ENCODE assay signal across 9 cellular contexts in genomic region chr6:89834884-89835792, GRCh38. TPM values are rescaled to one million over a fixed set of nuclear protein-coding genes. Genes with fewer than 3 reads are reported as not detected.
DNase-seq lines count a peak whose midpoint lies in the region; ATAC-seq and TF ChIP-seq lines count a peak whose summit lies in the region.
"Had no signal": no experiment of that assay in that cellular context is flagged by ENCODE, and none has a peak within 500 bp of the region (broad histone marks: within the 10 kb centered on the region; RNA-seq: fewer than 3 reads in every experiment).

No MANE protein-coding gene starts in this region.

- H3K27ac Mint-ChIP-seq in activated T-helper 1 cell treated with anti-CD3 and anti-CD28 coated beads, Interleukin-12 subunit alpha, Interleukin-12 subunit beta, Interleukin-2, Interleukin-4 antibody, amounts not matched to agents 30 ng/mL and 10 ng/mL and 1 ng/mL, durations not matched to agents 14 hours and 24 hours and 36 hours: peak overlapping the region; percentile 94
- H3K27ac Mint-ChIP-seq in neural progenitor cell: no peak overlapping the region

- H3K9me3 Mint-ChIP-seq in activated T-helper 1 cell treated with anti-CD3 and anti-CD28 coated beads, Interleukin-12 subunit alpha, Interleukin-12 subunit beta, Interleukin-2, Interleukin-4 antibody, amounts not matched to agents 30 ng/mL and 10 ng/mL and 1 ng/mL, durations not matched to agents 14 hours and 24 hours and 36 hours: no peaks in the 10 kb centered on the region
- no peaks in the 10 kb centered on the region for H3K9me3 Mint-ChIP-seq in neural progenitor cell

- H3K4me2 ChIP-seq in BLaER1: peak overlapping the region; percentile 57
- no peak overlapping the region for H3K4me2 ChIP-seq in neural progenitor cell
- no peak overlapping the region for H3K4me2 ChIP-seq in hepatocyte

- H3K4me3 ChIP-seq in BLaER1 (no peak overlapping the region), neural progenitor cell (no peak overlapping the region), hepatocyte (no peak overlapping the region)
- H3K4me3 ChIP-seq: lung had no signal

- no peaks in the 10 kb centered on the region for H3K9me3 ChIP-seq in BLaER1
- H3K9me3 ChIP-seq in neural progenitor cell (ENCODE audit: low read depth): no peaks in the 10 kb centered on the region
- no peaks in the 10 kb centered on the region for H3K9me3 ChIP-seq in hepatocyte (ENCODE audit: low read depth)

- H3K9me2 ChIP-seq in hepatocyte (replicated peaks; ENCODE audit: insufficient read depth): no peaks in the 10 kb centered on the region

- H3K27me3 Mint-ChIP-seq in activated T-helper 1 cell treated with anti-CD3 and anti-CD28 coated beads, Interleukin-12 subunit alpha, Interleukin-12 subunit beta, Interleukin-2, Interleukin-4 antibody, amounts not matched to agents 30 ng/mL and 10 ng/mL and 1 ng/mL, durations not matched to agents 14 hours and 24 hours and 36 hours (ENCODE audit: insufficient read depth): no peaks in the 10 kb centered on the region
- no peaks in the 10 kb centered on the region for H3K27me3 Mint-ChIP-seq in neural progenitor cell (ENCODE audit: insufficient read depth, low read depth)

- WGBS in hepatocyte (ENCODE audit: low lambda C conversion rate, missing lambda C conversion rate): 96% methylated on average over 12 of the region's 12 CpGs

- TF ChIP-seq CTCF in neural progenitor cell (IDR thresholded peaks at IDR 0.05) (no peak), hepatocyte (IDR thresholded peaks at IDR 0.05; ENCODE audit: poor library complexity) (no peak)

- H3K27ac ChIP-seq in BLaER1 (no peak overlapping the region), neural progenitor cell (no peak overlapping the region), hepatocyte (no peak overlapping the region)

- intact Hi-C loops in activated T-helper 1 cell treated with anti-CD3 and anti-CD28 coated beads, Interleukin-12 subunit alpha, Interleukin-12 subunit beta, Interleukin-2, Interleukin-4 antibody, amounts not matched to agents 30 ng/mL and 10 ng/mL and 1 ng/mL, durations not matched to agents 14 hours and 24 hours and 36 hours (cut with micrococcal nuclease): loop anchor here (1.0 to 5.0 kb wide), 4 partner anchors 16 to 244 kb away; partner anchors contain the start of gene MDN1

- H3F3A ChIP-seq in neural progenitor cell (ENCODE audit: low read depth): peaks cover 3% of the 10 kb centered on the region

- peak overlapping the region; percentile 15 for H3K4me3 Mint-ChIP-seq in activated T-helper 1 cell treated with anti-CD3 and anti-CD28 coated beads, Interleukin-12 subunit alpha, Interleukin-12 subunit beta, Interleukin-2, Interleukin-4 antibody, amounts not matched to agents 30 ng/mL and 10 ng/mL and 1 ng/mL, durations not matched to agents 14 hours and 24 hours and 36 hours
- no peak overlapping the region for H3K4me3 Mint-ChIP-seq in neural progenitor cell

- no peaks in the 10 kb centered on the region for H4K20me1 ChIP-seq in BLaER1
- peaks cover 33% of the 10 kb centered on the region for H4K20me1 ChIP-seq in neural progenitor cell (ENCODE audit: low read depth)
- H4K20me1 ChIP-seq in hepatocyte (ENCODE audit: insufficient read depth, poor library complexity, severe bottlenecking): no peaks in the 10 kb centered on the region

- H3K4me1 ChIP-seq in BLaER1 (peaks cover 38% of the 10 kb centered on the region), neural progenitor cell (peaks cover 3% of the 10 kb centered on the region), hepatocyte (ENCODE audit: insufficient read depth) (peaks cover 6% of the 10 kb centered on the region)

- peaks cover 100% of the 10 kb centered on the region for H3K79me2 ChIP-seq in neural progenitor cell (ENCODE audit: low read depth)
- H3K79me2 ChIP-seq in hepatocyte: peaks cover 64% of the 10 kb centered on the region

- DNase-seq in activated T-helper 1 cell treated with anti-CD3 and anti-CD28 coated beads, Interleukin-12 subunit alpha, Interleukin-12 subunit beta, Interleukin-2, Interleukin-4 antibody, amounts not matched to agents 30 ng/mL and 10 ng/mL and 1 ng/mL, durations not matched to agents 14 hours and 24 hours and 36 hours (ENCODE audit: low spot score): peak; percentile 22
- DNase-seq in amniotic stem cell (lab: John Stamatoyannopoulos, UW): no peak
- DNase-seq in neural progenitor cell (ENCODE audit: low spot score): no peak
- no peak for DNase-seq in hepatocyte (ENCODE audit: low spot score)
- no peak for DNase-seq in NCI-H2081 treated with DMSO at 0.1 percent for 48 hours (lab: John Stamatoyannopoulos, UW)

- no peak overlapping the region for H3K9ac ChIP-seq in BLaER1
- no peak overlapping the region for H3K9ac ChIP-seq in neural progenitor cell

- H2AFZ ChIP-seq in neural progenitor cell (replicated peaks) (no peak overlapping the region), hepatocyte (no peak overlapping the region)

- H3K4me1 Mint-ChIP-seq in activated T-helper 1 cell treated with anti-CD3 and anti-CD28 coated beads, Interleukin-12 subunit alpha, Interleukin-12 subunit beta, Interleukin-2, Interleukin-4 antibody, amounts not matched to agents 30 ng/mL and 10 ng/mL and 1 ng/mL, durations not matched to agents 14 hours and 24 hours and 36 hours (ENCODE audit: low read depth): peaks cover 53% of the 10 kb centered on the region
- peaks cover 17% of the 10 kb centered on the region for H3K4me1 Mint-ChIP-seq in neural progenitor cell

- H3K36me3 Mint-ChIP-seq in activated T-helper 1 cell treated with anti-CD3 and anti-CD28 coated beads, Interleukin-12 subunit alpha, Interleukin-12 subunit beta, Interleukin-2, Interleukin-4 antibody, amounts not matched to agents 30 ng/mL and 10 ng/mL and 1 ng/mL, durations not matched to agents 14 hours and 24 hours and 36 hours (ENCODE audit: low read depth): peaks cover 56% of the 10 kb centered on the region
- peaks cover 30% of the 10 kb centered on the region for H3K36me3 Mint-ChIP-seq in neural progenitor cell

- H3K27me3 ChIP-seq in BLaER1: no peaks in the 10 kb centered on the region
- no peaks in the 10 kb centered on the region for H3K27me3 ChIP-seq in neural progenitor cell
- no peaks in the 10 kb centered on the region for H3K27me3 ChIP-seq in hepatocyte

- H3K36me3 ChIP-seq in BLaER1: peaks cover 19% of the 10 kb centered on the region; the same call in 1 of the 2 replicates
- peaks cover 8% of the 10 kb centered on the region for H3K36me3 ChIP-seq in neural progenitor cell
- H3K36me3 ChIP-seq in hepatocyte (replicated peaks; ENCODE audit: insufficient read depth, low read depth): no peaks in the 10 kb centered on the region

- ATAC-seq in GM19395 (IDR thresholded peaks at IDR 0.05; ENCODE audit: unreplicated experiment) (peak; percentile 99), HG03159 (IDR thresholded peaks at IDR 0.05; ENCODE audit: unreplicated experiment) (peak; percentile 94)

RNA-seq across cellular contexts. Expression of gene CASP8AP2, which starts 5.5 kb away (rescaled TPM):
- 38.3 and 40.2 TPM in 2 replicates for total RNA-seq in activated T-helper 1 cell treated with anti-CD3 and anti-CD28 coated beads, Interleukin-12 subunit alpha, Interleukin-12 subunit beta, Interleukin-2, Interleukin-4 antibody, amounts not matched to agents 30 ng/mL and 10 ng/mL and 1 ng/mL, durations not matched to agents 14 hours and 24 hours and 36 hours
- total RNA-seq in neural progenitor cell (ENCODE audit: low replicate concordance) (42.9 and 59.0 TPM in 2 replicates), hepatocyte (12.0 and 14.1 TPM in 2 replicates)
- polyA plus RNA-seq in hepatocyte: 8.6 and 10.3 TPM in 2 replicates

RNA-seq across cellular contexts. Expression of gene MDN1, which starts 15.5 kb away (rescaled TPM):
- total RNA-seq in activated T-helper 1 cell treated with anti-CD3 and anti-CD28 coated beads, Interleukin-12 subunit alpha, Interleukin-12 subunit beta, Interleukin-2, Interleukin-4 antibody, amounts not matched to agents 30 ng/mL and 10 ng/mL and 1 ng/mL, durations not matched to agents 14 hours and 24 hours and 36 hours: 74.6 and 77.9 TPM in 2 replicates
- total RNA-seq in neural progenitor cell (ENCODE audit: low replicate concordance): 34.5 and 40.7 TPM in 2 replicates
- 20.8 and 20.9 TPM in 2 replicates for total RNA-seq in hepatocyte
- 8.0 and 10.8 TPM in 2 replicates for polyA plus RNA-seq in hepatocyte

RNA-seq across cellular contexts. Expression of gene GJA10, which starts 59.1 kb away (rescaled TPM):
- total RNA-seq in activated T-helper 1 cell treated with anti-CD3 and anti-CD28 coated beads, Interleukin-12 subunit alpha, Interleukin-12 subunit beta, Interleukin-2, Interleukin-4 antibody, amounts not matched to agents 30 ng/mL and 10 ng/mL and 1 ng/mL, durations not matched to agents 14 hours and 24 hours and 36 hours: not detected in 2 replicates
- total RNA-seq in neural progenitor cell (ENCODE audit: low replicate concordance) (0.37 TPM in 1 of 2 replicates, not detected in the other), hepatocyte (0.24 TPM in 1 of 2 replicates, not detected in the other)
- polyA plus RNA-seq in hepatocyte: not detected in 2 replicates
- total RNA-seq: lung had no signal
- polyA plus RNA-seq: lung had no signal
